Comparison of ENCODE assay signal across 9 cellular contexts in the genomic region with DNA sequence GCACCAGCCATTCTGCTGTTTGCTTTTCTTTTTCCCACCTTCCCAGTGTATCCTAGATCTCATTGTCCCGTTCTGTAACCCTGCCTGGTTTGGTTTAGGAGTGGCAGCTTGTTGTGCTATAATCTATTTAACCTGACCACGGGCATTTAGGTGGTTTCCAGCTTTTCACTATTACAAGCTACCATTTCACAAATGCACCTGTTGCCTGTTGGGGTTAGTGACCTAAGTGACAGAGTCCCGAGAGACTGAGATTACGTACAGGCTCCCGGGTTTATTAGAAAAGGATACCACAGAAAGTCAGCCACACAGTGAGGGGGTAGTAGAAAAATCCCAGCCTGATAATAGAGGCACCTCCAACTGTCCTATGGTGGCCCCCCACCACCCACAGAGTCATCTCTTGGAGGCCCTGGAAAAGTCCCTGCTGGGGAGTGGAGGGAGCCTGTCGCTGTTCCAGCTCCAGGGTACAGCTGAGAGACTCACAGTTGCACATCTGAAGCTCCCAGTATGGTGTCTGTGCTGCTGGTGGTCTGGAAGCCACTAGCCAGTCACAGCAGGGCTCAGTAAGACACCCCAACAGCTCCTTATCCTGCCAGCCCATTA. TPM values are rescaled to one million over a fixed set of nuclear protein-coding genes. Genes with fewer than 3 reads are reported as not detected.
DNase-seq lines count a peak whose midpoint lies in the region; ATAC-seq lines count a peak whose summit lies in the region.
"Had no signal": no experiment of that assay in that cellular context is flagged by ENCODE, and none has a peak within 500 bp of the region (broad histone marks: within the 10 kb centered on the region; RNA-seq: fewer than 3 reads in every experiment).

No MANE protein-coding gene starts in this region.

- H3K36me3 Mint-ChIP-seq in activated CD8-positive, alpha-beta memory T cell treated with anti-CD3 and anti-CD28 coated beads, Interleukin-2, amount 10 ng/mL, durations not matched to agents 7 days and 5 days = peaks cover 32% of the 10 kb centered on the region

- no peaks in the 10 kb centered on the region for H3K27me3 Mint-ChIP-seq in activated CD8-positive, alpha-beta memory T cell treated with anti-CD3 and anti-CD28 coated beads, Interleukin-2, amount 10 ng/mL, durations not matched to agents 7 days and 5 days

- CTCF ChIA-PET in activated CD8-positive, alpha-beta memory T cell treated with anti-CD3 and anti-CD28 coated beads, Interleukin-2, amount 10 ng/mL, durations not matched to agents 7 days and 5 days (lab: Charles Lee) = interaction anchor here (0.5 to 16.5 kb wide), 34 partner anchors 12 to 1102 kb away, joined by 3 to 257 read pairs (median 8); partner anchors contain the start of gene SOCS1

- H3K9me3 Mint-ChIP-seq in activated CD8-positive, alpha-beta memory T cell treated with anti-CD3 and anti-CD28 coated beads, Interleukin-2, amount 10 ng/mL, durations not matched to agents 7 days and 5 days (ENCODE audit: low read depth) = peaks cover 4% of the 10 kb centered on the region

- DNase-seq in activated CD8-positive, alpha-beta memory T cell treated with anti-CD3 and anti-CD28 coated beads, Interleukin-2, amount 10 ng/mL, durations not matched to agents 7 days and 5 days = peak; percentile 66
- no peak for DNase-seq in activated CD8-positive, alpha-beta memory T cell treated with anti-CD3 and anti-CD28 coated beads for 24 hours
- peak; percentile 47 for DNase-seq in germinal center (ENCODE audit: low spot score)
- no peak for DNase-seq in iPS-NIHi7 (ENCODE audit: extremely low spot score)
- no peak for DNase-seq in D341Med (ENCODE audit: low spot score)
- DNase-seq in NCI-H146 (lab: John Stamatoyannopoulos, UW) = no peak
- DNase-seq: amniotic stem cell had no signal

- peak; percentile 43 for ATAC-seq in activated CD8-positive, alpha-beta memory T cell treated with anti-CD3 and anti-CD28 coated beads, Interleukin-2, amount 10 ng/mL, durations not matched to agents 7 days and 5 days
- ATAC-seq in GM21529 (IDR thresholded peaks at IDR 0.05; ENCODE audit: unreplicated experiment) = peak; percentile 70
- ATAC-seq in HG03460 (IDR thresholded peaks at IDR 0.05; ENCODE audit: unreplicated experiment) = peak; percentile 64

- H3K4me1 Mint-ChIP-seq in activated CD8-positive, alpha-beta memory T cell treated with anti-CD3 and anti-CD28 coated beads, Interleukin-2, amount 10 ng/mL, durations not matched to agents 7 days and 5 days = peaks cover 79% of the 10 kb centered on the region

- peak overlapping the region; percentile 53 for H3K4me3 Mint-ChIP-seq in activated CD8-positive, alpha-beta memory T cell treated with anti-CD3 and anti-CD28 coated beads, Interleukin-2, amount 10 ng/mL, durations not matched to agents 7 days and 5 days

- peak overlapping the region; percentile 91 for H3K27ac Mint-ChIP-seq in activated CD8-positive, alpha-beta memory T cell treated with anti-CD3 and anti-CD28 coated beads, Interleukin-2, amount 10 ng/mL, durations not matched to agents 7 days and 5 days

RNA-seq across cellular contexts. Expression of gene CLEC16A, which starts 21.2 kb away (rescaled TPM):
- 10 to 100 TPM; 36.5 to 55.9 TPM for total RNA-seq in activated CD8-positive, alpha-beta memory T cell treated with anti-CD3 and anti-CD28 coated beads, Interleukin-2, amount 10 ng/mL, durations not matched to agents 7 days and 5 days

RNA-seq across cellular contexts. Expression of gene DEXI, which starts 23.3 kb away (rescaled TPM):
- total RNA-seq in activated CD8-positive, alpha-beta memory T cell treated with anti-CD3 and anti-CD28 coated beads, Interleukin-2, amount 10 ng/mL, durations not matched to agents 7 days and 5 days = 10 to 100 TPM; 23.3 to 30.8 TPM

Comparison
In these comparisons a context has a peak if more than half of its experiments do, and no peak if none do; other contexts are left out.
1. DNase-seq: peak in activated CD8-positive, alpha-beta memory T cell treated with anti-CD3 and anti-CD28 coated beads, Interleukin-2, amount 10 ng/mL, durations not matched to agents 7 days and 5 days (single experiment) and germinal center (single experiment); none in activated CD8-positive, alpha-beta memory T cell treated with anti-CD3 and anti-CD28 coated beads for 24 hours (single experiment), iPS-NIHi7 (single experiment), D341Med (single experiment) and NCI-H146 (single experiment).
2. Peak in every context shown above with its lines, with median percentiles within 50 percentile points of each other: ATAC-seq.